1 cellular context compared by ENCODE assay signal in the genomic region with DNA sequence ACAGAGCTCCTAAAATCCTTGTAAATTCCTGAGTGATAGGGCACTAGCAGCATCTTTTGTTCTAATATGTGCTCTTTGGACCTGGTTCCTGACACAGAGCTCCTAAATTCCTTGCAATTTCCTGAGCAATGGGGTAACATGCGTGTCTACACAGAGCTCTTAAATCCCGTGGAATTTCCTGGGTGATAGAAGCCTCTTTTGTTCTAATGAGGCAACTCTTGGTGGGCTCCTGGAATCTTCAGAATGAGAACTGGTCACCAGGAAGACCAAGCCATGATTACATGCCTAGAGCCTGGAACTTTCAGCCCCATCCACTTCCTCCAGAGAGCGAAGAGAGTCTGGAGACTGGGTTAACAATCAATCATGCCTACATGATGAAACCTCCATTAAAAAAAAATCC.
TF ChIP-seq lines count a peak whose summit lies in the region.

No MANE protein-coding gene starts in this region.

TF ChIP-seq in GM23338, 12 proteins besides CTCF, POLR2A, EP300 and RAD21 (continued from another document):
- no peak for TF ChIP-seq REST (IDR thresholded peaks at IDR 0.05; ENCODE audit: unreplicated experiment)
- no peak for TF ChIP-seq EZH2 (IDR thresholded peaks at IDR 0.05; ENCODE audit: low read depth, unreplicated experiment)
- TF ChIP-seq, protein P1, sequence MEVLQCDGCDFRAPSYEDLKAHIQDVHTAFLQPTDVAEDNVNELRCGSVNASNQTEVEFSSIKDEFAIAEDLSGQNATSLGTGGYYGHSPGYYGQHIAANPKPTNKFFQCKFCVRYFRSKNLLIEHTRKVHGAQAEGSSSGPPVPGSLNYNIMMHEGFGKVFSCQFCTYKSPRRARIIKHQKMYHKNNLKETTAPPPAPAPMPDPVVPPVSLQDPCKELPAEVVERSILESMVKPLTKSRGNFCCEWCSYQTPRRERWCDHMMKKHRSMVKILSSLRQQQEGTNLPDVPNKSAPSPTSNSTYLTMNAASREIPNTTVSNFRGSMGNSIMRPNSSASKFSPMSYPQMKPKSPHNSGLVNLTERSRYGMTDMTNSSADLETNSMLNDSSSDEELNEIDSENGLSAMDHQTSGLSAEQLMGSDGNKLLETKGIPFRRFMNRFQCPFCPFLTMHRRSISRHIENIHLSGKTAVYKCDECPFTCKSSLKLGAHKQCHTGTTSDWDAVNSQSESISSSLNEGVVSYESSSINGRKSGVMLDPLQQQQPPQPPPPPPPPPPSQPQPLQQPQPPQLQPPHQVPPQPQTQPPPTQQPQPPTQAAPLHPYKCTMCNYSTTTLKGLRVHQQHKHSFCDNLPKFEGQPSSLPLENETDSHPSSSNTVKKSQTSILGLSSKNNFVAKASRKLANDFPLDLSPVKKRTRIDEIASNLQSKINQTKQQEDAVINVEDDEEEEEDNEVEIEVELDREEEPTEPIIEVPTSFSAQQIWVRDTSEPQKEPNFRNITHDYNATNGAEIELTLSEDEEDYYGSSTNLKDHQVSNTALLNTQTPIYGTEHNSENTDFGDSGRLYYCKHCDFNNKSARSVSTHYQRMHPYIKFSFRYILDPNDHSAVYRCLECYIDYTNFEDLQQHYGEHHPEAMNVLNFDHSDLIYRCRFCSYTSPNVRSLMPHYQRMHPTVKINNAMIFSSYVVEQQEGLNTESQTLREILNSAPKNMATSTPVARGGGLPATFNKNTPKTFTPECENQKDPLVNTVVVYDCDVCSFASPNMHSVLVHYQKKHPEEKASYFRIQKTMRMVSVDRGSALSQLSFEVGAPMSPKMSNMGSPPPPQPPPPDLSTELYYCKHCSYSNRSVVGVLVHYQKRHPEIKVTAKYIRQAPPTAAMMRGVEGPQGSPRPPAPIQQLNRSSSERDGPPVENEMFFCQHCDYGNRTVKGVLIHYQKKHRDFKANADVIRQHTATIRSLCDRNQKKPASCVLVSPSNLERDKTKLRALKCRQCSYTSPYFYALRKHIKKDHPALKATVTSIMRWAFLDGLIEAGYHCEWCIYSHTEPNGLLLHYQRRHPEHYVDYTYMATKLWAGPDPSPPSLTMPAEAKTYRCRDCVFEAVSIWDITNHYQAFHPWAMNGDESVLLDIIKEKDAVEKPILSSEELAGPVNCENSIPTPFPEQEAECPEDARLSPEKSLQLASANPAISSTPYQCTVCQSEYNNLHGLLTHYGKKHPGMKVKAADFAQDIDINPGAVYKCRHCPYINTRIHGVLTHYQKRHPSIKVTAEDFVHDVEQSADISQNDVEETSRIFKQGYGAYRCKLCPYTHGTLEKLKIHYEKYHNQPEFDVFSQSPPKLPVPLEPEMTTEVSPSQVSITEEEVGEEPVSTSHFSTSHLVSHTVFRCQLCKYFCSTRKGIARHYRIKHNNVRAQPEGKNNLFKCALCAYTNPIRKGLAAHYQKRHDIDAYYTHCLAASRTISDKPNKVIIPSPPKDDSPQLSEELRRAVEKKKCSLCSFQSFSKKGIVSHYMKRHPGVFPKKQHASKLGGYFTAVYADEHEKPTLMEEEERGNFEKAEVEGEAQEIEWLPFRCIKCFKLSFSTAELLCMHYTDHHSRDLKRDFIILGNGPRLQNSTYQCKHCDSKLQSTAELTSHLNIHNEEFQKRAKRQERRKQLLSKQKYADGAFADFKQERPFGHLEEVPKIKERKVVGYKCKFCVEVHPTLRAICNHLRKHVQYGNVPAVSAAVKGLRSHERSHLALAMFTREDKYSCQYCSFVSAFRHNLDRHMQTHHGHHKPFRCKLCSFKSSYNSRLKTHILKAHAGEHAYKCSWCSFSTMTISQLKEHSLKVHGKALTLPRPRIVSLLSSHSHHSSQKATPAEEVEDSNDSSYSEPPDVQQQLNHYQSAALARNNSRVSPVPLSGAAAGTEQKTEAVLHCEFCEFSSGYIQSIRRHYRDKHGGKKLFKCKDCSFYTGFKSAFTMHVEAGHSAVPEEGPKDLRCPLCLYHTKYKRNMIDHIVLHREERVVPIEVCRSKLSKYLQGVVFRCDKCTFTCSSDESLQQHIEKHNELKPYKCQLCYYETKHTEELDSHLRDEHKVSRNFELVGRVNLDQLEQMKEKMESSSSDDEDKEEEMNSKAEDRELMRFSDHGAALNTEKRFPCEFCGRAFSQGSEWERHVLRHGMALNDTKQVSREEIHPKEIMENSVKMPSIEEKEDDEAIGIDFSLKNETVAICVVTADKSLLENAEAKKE (CRISPR knock-in tag; IDR thresholded peaks at IDR 0.05): no peak
- TF ChIP-seq CREB1 (CRISPR knock-in tag; IDR thresholded peaks at IDR 0.05; ENCODE audit: low read depth): no peak
- TF ChIP-seq, protein P2, sequence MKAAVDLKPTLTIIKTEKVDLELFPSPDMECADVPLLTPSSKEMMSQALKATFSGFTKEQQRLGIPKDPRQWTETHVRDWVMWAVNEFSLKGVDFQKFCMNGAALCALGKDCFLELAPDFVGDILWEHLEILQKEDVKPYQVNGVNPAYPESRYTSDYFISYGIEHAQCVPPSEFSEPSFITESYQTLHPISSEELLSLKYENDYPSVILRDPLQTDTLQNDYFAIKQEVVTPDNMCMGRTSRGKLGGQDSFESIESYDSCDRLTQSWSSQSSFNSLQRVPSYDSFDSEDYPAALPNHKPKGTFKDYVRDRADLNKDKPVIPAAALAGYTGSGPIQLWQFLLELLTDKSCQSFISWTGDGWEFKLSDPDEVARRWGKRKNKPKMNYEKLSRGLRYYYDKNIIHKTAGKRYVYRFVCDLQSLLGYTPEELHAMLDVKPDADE (IDR thresholded peaks at IDR 0.05): no peak
- TF ChIP-seq POLR2AphosphoS5 (IDR thresholded peaks at IDR 0.05; ENCODE audit: low read depth): no peak
- TF ChIP-seq ZNF331 (CRISPR knock-in tag; IDR thresholded peaks at IDR 0.05; ENCODE audit: low read depth): no peak
